In the genomic region with DNA sequence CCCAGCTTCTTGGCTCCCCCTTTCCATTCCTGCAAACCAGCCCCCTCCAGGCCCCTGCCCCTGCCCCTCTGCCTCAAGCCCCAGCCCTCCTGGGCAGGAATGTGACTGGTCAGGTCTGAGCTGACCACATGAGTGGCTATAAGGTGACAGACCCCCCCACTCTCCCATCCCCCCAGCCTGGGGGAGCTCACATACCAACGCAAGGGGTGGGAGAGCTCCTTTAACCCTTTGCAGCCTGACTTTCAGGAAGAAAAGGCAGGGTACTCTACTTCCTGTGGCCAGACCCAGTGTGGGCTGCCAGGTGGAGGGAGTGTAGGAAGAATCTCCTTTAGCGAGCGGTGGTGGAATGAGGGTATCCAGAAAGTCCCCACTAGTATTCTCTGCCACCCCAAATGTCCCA, we compare ENCODE assay signal across 13 cellular contexts. TPM values are rescaled to one million over a fixed set of nuclear protein-coding genes. Genes with fewer than 3 reads are reported as not detected.
DNase-seq lines count a peak whose midpoint lies in the region; ATAC-seq and TF ChIP-seq lines count a peak whose summit lies in the region.
"Had no signal": no experiment of that assay in that cellular context is flagged by ENCODE, and none has a peak within 500 bp of the region (broad histone marks: within the 10 kb centered on the region; RNA-seq: fewer than 3 reads in every experiment).

No MANE protein-coding gene starts in this region.

- H3K4ac ChIP-seq in IMR-90 (ENCODE audit: low read depth, low read length) = no peak overlapping the region

- H3K4me1 ChIP-seq in IMR-90 (ENCODE audit: control insufficient read depth, insufficient read depth, low read length) = peaks cover 63% of the 10 kb centered on the region
- peaks cover 93% of the 10 kb centered on the region for H3K4me1 ChIP-seq in mesodermal cell (ENCODE audit: control insufficient read depth, insufficient read depth, low read length, poor library complexity, severe bottlenecking)
- H3K4me1 ChIP-seq in suprapubic skin = peaks cover 98% of the 10 kb centered on the region

- POLR2A ChIA-PET in IMR-90 (lab: Charles Lee; ENCODE audit: unreplicated experiment) = interaction anchor here (0.5 kb wide), 1 partner anchor 149 kb away, joined by 5 read pairs; no protein-coding TSS in a partner anchor

- DNase-seq in IMR-90 = no peak
- peak; percentile 84 for DNase-seq in ecto neural progenitor cell (ENCODE audit: low spot score)
- no peak for DNase-seq in suprapubic skin (ENCODE audit: low spot score in 2 of 2)
- no peak for DNase-seq in stimulated activated CD4-positive, alpha-beta T cell treated with anti-CD3 and anti-CD28 coated beads, Interleukin-12 subunit alpha, Interleukin-12 subunit beta, amount 100 ng/mL, for 4 hours
- no peak for DNase-seq in COR-L47 (lab: John Stamatoyannopoulos, UW)
- DNase-seq in GM13976 (ENCODE audit: low spot score) = no peak
- DNase-seq: activated B cell treated with CpG ODN at 0.5 μM for 24 hours; CD4-positive, CD25-positive, alpha-beta regulatory T cell; NCI-H2029 treated with DMSO at 0.1 percent for 48 hours; RPMI8226 had no signal

- no peak overlapping the region for H3K27ac ChIP-seq in IMR-90 (ENCODE audit: insufficient read depth, low read length)
- peak overlapping the region; percentile 71 for H3K27ac ChIP-seq in mesodermal cell (ENCODE audit: low read depth, low read length, severe bottlenecking)
- peak overlapping the region; percentile 94 for H3K27ac ChIP-seq in suprapubic skin

- TF ChIP-seq POLR2A in IMR-90 (IDR thresholded peaks at IDR 0.05; ENCODE audit: low read depth, low read length) = no peak
- no peak for TF ChIP-seq POLR2A in suprapubic skin (IDR thresholded peaks at IDR 0.05)

- ATAC-seq in IMR-90 (ENCODE audit: low read depth) = no peak
- no peak for ATAC-seq in HG03442 (IDR thresholded peaks at IDR 0.05; ENCODE audit: unreplicated experiment)
- ATAC-seq: activated T-helper 17 cell treated with anti-CD3 and anti-CD28 coated beads, Interleukin-2, amount 50 U/mL, for 72 hours had no signal

- H3K9me3 ChIP-seq in IMR-90 (ENCODE audit: control insufficient read depth, insufficient read depth, low read length) (no peaks in the 10 kb centered on the region), mesodermal cell (ENCODE audit: control insufficient read depth, low read length) (no peaks in the 10 kb centered on the region), suprapubic skin (no peaks in the 10 kb centered on the region)

- CTCF ChIA-PET in IMR-90 (lab: Yijun Ruan, JAX) = interaction anchor here (0.6 kb wide), 2 partner anchors 83 to 182 kb away, joined by 3 to 5 read pairs; no protein-coding TSS in a partner anchor

- no peak overlapping the region for H2BK5ac ChIP-seq in IMR-90 (ENCODE audit: low read depth, low read length, poor library complexity, severe bottlenecking)

- H2AK9ac ChIP-seq in IMR-90 (replicated peaks; ENCODE audit: low read depth, low read length, poor library complexity) = peak overlapping the region; percentile 31

- in situ Hi-C loops in IMR-90 (cut with MboI; ENCODE audit: low sequenced_read_pairs) (no loop called here), GM13976 (cut with MboI; ENCODE audit: low sequenced_read_pairs, unreplicated experiment) (no loop called here)

- no peak overlapping the region for H2BK15ac ChIP-seq in IMR-90 (ENCODE audit: low read depth, low read length)

- no peak overlapping the region for H2BK20ac ChIP-seq in IMR-90 (ENCODE audit: low read depth, low read length)

- H3K14ac ChIP-seq in IMR-90 (replicated peaks; ENCODE audit: low read depth, low read length) = no peak overlapping the region

- TF ChIP-seq RAD21 in IMR-90 (IDR thresholded peaks at IDR 0.05; ENCODE audit: low read length) = no peak

- TF ChIP-seq EP300 in suprapubic skin (IDR thresholded peaks at IDR 0.05) = no peak

- H4K91ac ChIP-seq in IMR-90 (ENCODE audit: insufficient read depth, low read depth, low read length) = no peak overlapping the region

- no peak overlapping the region for H3K18ac ChIP-seq in IMR-90 (ENCODE audit: low read depth, low read length)

- H3K9me1 ChIP-seq in IMR-90 (ENCODE audit: insufficient read depth, low read length) = peaks cover 13% of the 10 kb centered on the region; the same call in 1 of the 2 replicates

- H3K9ac ChIP-seq in IMR-90 (ENCODE audit: low read depth, low read length) = no peak overlapping the region

- intact Hi-C loops in IMR-90 (cut with micrococcal nuclease) = no loop called here

- no peak overlapping the region for H3K56ac ChIP-seq in IMR-90 (ENCODE audit: extremely low read depth, insufficient read depth, low read length)

- peaks cover 60% of the 10 kb centered on the region for H4K20me1 ChIP-seq in IMR-90 (ENCODE audit: insufficient read depth, low read length)

- no peak overlapping the region for H2AK5ac ChIP-seq in IMR-90 (ENCODE audit: low read depth, low read length)

- dilution Hi-C loops in IMR-90 (cut with HindIII; ENCODE audit: low sequenced_read_pairs, unreplicated experiment) = no loop called here

- no CpG with 5 or more reads among the region's 3 CpGs for WGBS in IMR-90 (ENCODE audit: extremely low coverage in 2 of 2, insufficient read length in 1 of 2), 2 experiments
- WGBS in mesodermal cell (ENCODE audit: insufficient coverage in 2 of 2), 2 experiments = no CpG with 5 or more reads among the region's 3 CpGs
- WGBS in suprapubic skin = 52% methylated on average over 3 of the region's 3 CpGs

- H2BK120ac ChIP-seq in IMR-90 (ENCODE audit: low read depth, low read length) = no peak overlapping the region

- H3K4me2 ChIP-seq in IMR-90 (ENCODE audit: low read depth, low read length) = no peak overlapping the region

- H3K27me3 ChIP-seq in IMR-90 (ENCODE audit: control insufficient read depth, insufficient read depth, low read length) = no peaks in the 10 kb centered on the region
- H3K27me3 ChIP-seq in suprapubic skin = no peaks in the 10 kb centered on the region

- peaks cover 52 to 89% of the 10 kb centered on the region in 2 experiments for H3K79me1 ChIP-seq in IMR-90 (ENCODE audit: low read depth in 1 of 2, low read length in 2 of 2)

- BruUV-seq in IMR-90 (replicated peaks; lab: Mats Ljungman, UMichigan) = no TSS peak

- no peaks in the 10 kb centered on the region for H3K36me3 ChIP-seq in IMR-90 (ENCODE audit: control insufficient read depth, insufficient read depth, low read length)
- peaks cover 4% of the 10 kb centered on the region for H3K36me3 ChIP-seq in mesodermal cell (ENCODE audit: control insufficient read depth, insufficient read depth, low read length)
- H3K36me3 ChIP-seq in suprapubic skin = no peaks in the 10 kb centered on the region

- H2AFZ ChIP-seq in IMR-90 (replicated peaks; ENCODE audit: low read length, poor library complexity) = no peak overlapping the region

- no peak overlapping the region for H4K5ac ChIP-seq in IMR-90 (ENCODE audit: low read depth, low read length)

- H4K8ac ChIP-seq in IMR-90 (ENCODE audit: low read depth in 2 of 2, low read length in 2 of 2) = no peak overlapping the region

- H3K4me3 ChIP-seq in IMR-90 (ENCODE audit: insufficient read depth, low read depth, low read length) (no peak overlapping the region), mesodermal cell (ENCODE audit: extremely low read depth, insufficient read depth, low read length, poor library complexity, severe bottlenecking) (peak overlapping the region; percentile 12), suprapubic skin (peak overlapping the region; percentile 11)

- TF ChIP-seq CTCF in IMR-90 (conservative IDR thresholded peaks at IDR 0.05; ENCODE audit: low read depth, low read length) (no peak), suprapubic skin (IDR thresholded peaks at IDR 0.05) (no peak), GM13976 (IDR thresholded peaks at IDR 0.05; ENCODE audit: borderline replicate concordance, control extremely low read depth, extremely low read depth, insufficient read depth, missing control alignments) (no peak)

- H3K23ac ChIP-seq in IMR-90 (ENCODE audit: low read depth, low read length) = no peak overlapping the region

TF ChIP-seq in IMR-90, 13 proteins besides CTCF, POLR2A, EP300 and RAD21:
- TF ChIP-seq MAFK (IDR thresholded peaks at IDR 0.05; ENCODE audit: low read depth, low read length) (no peak), BHLHE40 (IDR thresholded peaks at IDR 0.05; ENCODE audit: low read depth, low read length) (no peak), SMC3 (IDR thresholded peaks at IDR 0.05; ENCODE audit: low read depth, low read length) (no peak)

RNA-seq across cellular contexts. Expression of a gene that starts 33.1 kb away (rescaled TPM):
- total RNA-seq in IMR-90 (2012; rRNA removed) (1.7 and 2.0 TPM in 2 replicates), suprapubic skin (100 to 1,000 TPM in 1 of 4 donors, 10 to 100 TPM in 3; 46.7 to 103 (median 60.1) TPM)
- 11.6 and 16.1 TPM in 2 replicates for polyA plus RNA-seq in IMR-90 (2012; rRNA removed)
- 4.9 and 11.5 TPM in 2 replicates for polyA plus RNA-seq in IMR-90 (2012; cell fraction: cytosol; rRNA removed)
- 25.9 and 46.8 TPM in 2 replicates for polyA plus RNA-seq in IMR-90 (2012; cell fraction: nucleus; rRNA removed; ENCODE audit: low replicate concordance)
- 44.6 TPM for polyA plus RNA-seq in mesodermal cell (2013, experiment 1 of 2)
- 35.0 TPM for polyA plus RNA-seq in mesodermal cell (2013, experiment 2 of 2)

Comparison
In these comparisons a context has a peak if more than half of its experiments do, and no peak if none do; other contexts are left out.
1. RNA of a gene that starts 33.1 kb away (total RNA-seq): 46.7 to 103 TPM in suprapubic skin; 1.7 to 2.0 TPM in IMR-90; every median in the first group is over 10 times any median in the second.